ENCODE assay signal across 1 cellular context in genomic region chr1:27659497-27660299, GRCh38.
TF ChIP-seq lines count a peak whose summit lies in the region.

No MANE protein-coding gene starts in this region.

TF ChIP-seq in GM12878, 131 proteins besides CTCF, POLR2A, EP300 and RAD21 (continued from another document and continues in another):
- TF ChIP-seq MXI1 (IDR thresholded peaks at IDR 0.05; ENCODE audit: low read depth, low read length) (0 out of 2 replicates have a peak, but pooled peaks have one; percentile 40), USF2 (IDR thresholded peaks at IDR 0.05; ENCODE audit: borderline replicate concordance, low read depth, low read length) (no peak), SIN3A (IDR thresholded peaks at IDR 0.05; ENCODE audit: low read depth, low read length) (no peak), CBFB (IDR thresholded peaks at IDR 0.05; ENCODE audit: low read depth) (peak; percentile 84), JUND (IDR thresholded peaks at IDR 0.05; ENCODE audit: low read depth, low read length) (no peak; the same call in 1 of the 2 replicates), ZBTB11 (CRISPR knock-in tag; IDR thresholded peaks at IDR 0.05) (peak; percentile 28; the same call in 1 of the 2 replicates), EED (IDR thresholded peaks at IDR 0.05; ENCODE audit: low read depth) (no peak), CHD2 (IDR thresholded peaks at IDR 0.05; ENCODE audit: borderline replicate concordance, low read depth, low read length) (no peak; the same call in 1 of the 2 replicates), RFX5 (IDR thresholded peaks at IDR 0.05; ENCODE audit: low read depth, low read length) (no peak; the same call in 1 of the 2 replicates), NR2C2 (IDR thresholded peaks at IDR 0.05; ENCODE audit: borderline replicate concordance, control insufficient read depth, insufficient read length, low read depth) (no peak), HSF1 (IDR thresholded peaks at IDR 0.05; ENCODE audit: low read depth, low read length) (no peak), TCF7 (IDR thresholded peaks at IDR 0.05; ENCODE audit: borderline replicate concordance) (no peak), MYC (IDR thresholded peaks at IDR 0.05; ENCODE audit: insufficient read depth, insufficient read length, insufficient replicate concordance, low read length, severe bottlenecking) (no peak), HCFC1 (IDR thresholded peaks at IDR 0.05; ENCODE audit: low read length) (no peak; the same call in 1 of the 2 replicates), SMAD5 (IDR thresholded peaks at IDR 0.05; ENCODE audit: low read depth) (0 out of 2 replicates have a peak, but pooled peaks have one; percentile 71), PAX5 (IDR thresholded peaks at IDR 0.05; ENCODE audit: borderline replicate concordance, low read depth, low read length) (peak; percentile 92; the same call in 1 of the 2 replicates), MEF2B (IDR thresholded peaks at IDR 0.05; ENCODE audit: partially characterized antibody, poor library complexity, severe bottlenecking) (peak; percentile 7), JUNB (IDR thresholded peaks at IDR 0.05) (peak; percentile 53), ASH2L (IDR thresholded peaks at IDR 0.05; ENCODE audit: borderline replicate concordance, low read depth) (no peak), STAT1 (conservative IDR thresholded peaks at IDR 0.05) (no peak), TAF1 (IDR thresholded peaks at IDR 0.05; ENCODE audit: borderline replicate concordance, low read depth, low read length) (peak; percentile 64; the same call in 1 of the 2 replicates), ZSCAN29 (IDR thresholded peaks at IDR 0.05) (no peak), RB1 (IDR thresholded peaks at IDR 0.05; ENCODE audit: borderline replicate concordance) (no peak), ESRRA (IDR thresholded peaks at IDR 0.05; ENCODE audit: low read length) (no peak), RUNX3 (IDR thresholded peaks at IDR 0.05; ENCODE audit: low read length) (no peak), NBN (IDR thresholded peaks at IDR 0.05) (peak; percentile 70), BCL11A (IDR thresholded peaks at IDR 0.05; ENCODE audit: low read depth, low read length) (peak; percentile 75; the same call in 1 of the 2 replicates), ATF2 (IDR thresholded peaks at IDR 0.05; ENCODE audit: low read length) (no peak), GABPA (IDR thresholded peaks at IDR 0.05; ENCODE audit: low read depth) (no peak), EZH2 (IDR thresholded peaks at IDR 0.05; ENCODE audit: borderline replicate concordance, control insufficient read depth, low read depth, low read length) (no peak), ATF3 (IDR thresholded peaks at IDR 0.05; ENCODE audit: borderline replicate concordance, extremely low read depth, low read depth, low read length) (no peak), CHD4 (IDR thresholded peaks at IDR 0.05) (no peak), GATAD2B (conservative IDR thresholded peaks at IDR 0.05; ENCODE audit: low read depth) (peak; percentile 34; the same call in 1 of the 2 replicates), NRF1 (conservative IDR thresholded peaks at IDR 0.05; ENCODE audit: low read depth, low read length) (no peak), BRCA1 (IDR thresholded peaks at IDR 0.05; ENCODE audit: low read depth, low read length) (no peak), SPI1 (IDR thresholded peaks at IDR 0.05; ENCODE audit: borderline replicate concordance, insufficient read depth, low read depth, low read length) (no peak; the same call in 1 of the 2 replicates), ELK1 (IDR thresholded peaks at IDR 0.05; ENCODE audit: low read depth, low read length) (no peak), POLR2AphosphoS2 (IDR thresholded peaks at IDR 0.05; ENCODE audit: low read depth, low read length) (peak; percentile 76), WRNIP1 (IDR thresholded peaks at IDR 0.05; ENCODE audit: borderline replicate concordance, low read depth, low read length) (no peak), BCL3 (IDR thresholded peaks at IDR 0.05; ENCODE audit: borderline replicate concordance, insufficient read depth, low read depth, low read length, poor library complexity, severe bottlenecking) (peak; percentile 73), STAT3 (IDR thresholded peaks at IDR 0.05; ENCODE audit: low read depth, low read length) (no peak), HDAC6 (IDR thresholded peaks at IDR 0.05; ENCODE audit: unreplicated experiment) (no peak), ZNF274 (IDR thresholded peaks at IDR 0.05; ENCODE audit: insufficient read depth, insufficient read length) (no peak), HDAC2 (IDR thresholded peaks at IDR 0.05) (no peak), MEF2A (IDR thresholded peaks at IDR 0.05; ENCODE audit: insufficient read depth, low read depth, low read length) (peak; percentile 98), CUX1 (IDR thresholded peaks at IDR 0.05; ENCODE audit: insufficient replicate concordance, low read depth, low read length) (no peak), ZZZ3 (IDR thresholded peaks at IDR 0.05; ENCODE audit: control insufficient read depth, insufficient read length, low read depth) (no peak)
